ENCODE assay signal across 1 cellular context in the genomic region with DNA sequence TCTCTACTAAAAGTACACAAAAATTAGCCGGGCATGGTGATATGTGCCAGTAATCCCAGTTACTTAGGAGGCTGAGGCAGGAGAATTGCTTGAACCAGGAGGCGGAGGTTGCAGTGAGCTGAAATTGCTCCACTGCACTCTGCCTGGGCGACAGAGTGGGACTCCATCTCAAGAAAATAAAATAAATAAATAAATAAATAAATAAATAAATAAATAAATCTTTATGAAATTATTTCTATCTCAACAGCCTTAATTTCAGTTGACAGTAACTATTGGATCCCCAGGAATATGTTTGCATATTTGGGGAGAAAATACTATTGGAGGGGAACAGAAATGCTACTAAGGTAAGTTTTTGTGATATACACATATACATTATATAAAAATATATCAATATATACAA.
TF ChIP-seq lines count a peak whose summit lies in the region.

No MANE protein-coding gene starts in this region.

TF ChIP-seq in HEK293, 187 proteins besides CTCF, POLR2A, EP300 and RAD21 (continued from another document):
- TF ChIP-seq, protein P1, sequence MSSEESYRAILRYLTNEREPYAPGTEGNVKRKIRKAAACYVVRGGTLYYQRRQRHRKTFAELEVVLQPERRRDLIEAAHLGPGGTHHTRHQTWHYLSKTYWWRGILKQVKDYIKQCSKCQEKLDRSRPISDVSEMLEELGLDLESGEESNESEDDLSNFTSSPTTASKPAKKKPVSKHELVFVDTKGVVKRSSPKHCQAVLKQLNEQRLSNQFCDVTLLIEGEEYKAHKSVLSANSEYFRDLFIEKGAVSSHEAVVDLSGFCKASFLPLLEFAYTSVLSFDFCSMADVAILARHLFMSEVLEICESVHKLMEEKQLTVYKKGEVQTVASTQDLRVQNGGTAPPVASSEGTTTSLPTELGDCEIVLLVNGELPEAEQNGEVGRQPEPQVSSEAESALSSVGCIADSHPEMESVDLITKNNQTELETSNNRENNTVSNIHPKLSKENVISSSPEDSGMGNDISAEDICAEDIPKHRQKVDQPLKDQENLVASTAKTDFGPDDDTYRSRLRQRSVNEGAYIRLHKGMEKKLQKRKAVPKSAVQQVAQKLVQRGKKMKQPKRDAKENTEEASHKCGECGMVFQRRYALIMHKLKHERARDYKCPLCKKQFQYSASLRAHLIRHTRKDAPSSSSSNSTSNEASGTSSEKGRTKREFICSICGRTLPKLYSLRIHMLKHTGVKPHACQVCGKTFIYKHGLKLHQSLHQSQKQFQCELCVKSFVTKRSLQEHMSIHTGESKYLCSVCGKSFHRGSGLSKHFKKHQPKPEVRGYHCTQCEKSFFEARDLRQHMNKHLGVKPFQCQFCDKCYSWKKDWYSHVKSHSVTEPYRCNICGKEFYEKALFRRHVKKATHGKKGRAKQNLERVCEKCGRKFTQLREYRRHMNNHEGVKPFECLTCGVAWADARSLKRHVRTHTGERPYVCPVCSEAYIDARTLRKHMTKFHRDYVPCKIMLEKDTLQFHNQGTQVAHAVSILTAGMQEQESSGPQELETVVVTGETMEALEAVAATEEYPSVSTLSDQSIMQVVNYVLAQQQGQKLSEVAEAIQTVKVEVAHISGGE (tag by site-specific recombination; conservative IDR thresholded peaks at IDR 0.05; ENCODE audit: low read depth), result peak; percentile 71
- TF ChIP-seq ZNF510 (tag by site-specific recombination; IDR thresholded peaks at IDR 0.05; ENCODE audit: insufficient replicate concordance), result no peak
- TF ChIP-seq ZNF624 (tag by site-specific recombination; IDR thresholded peaks at IDR 0.05), result no peak
- TF ChIP-seq, protein P2, sequence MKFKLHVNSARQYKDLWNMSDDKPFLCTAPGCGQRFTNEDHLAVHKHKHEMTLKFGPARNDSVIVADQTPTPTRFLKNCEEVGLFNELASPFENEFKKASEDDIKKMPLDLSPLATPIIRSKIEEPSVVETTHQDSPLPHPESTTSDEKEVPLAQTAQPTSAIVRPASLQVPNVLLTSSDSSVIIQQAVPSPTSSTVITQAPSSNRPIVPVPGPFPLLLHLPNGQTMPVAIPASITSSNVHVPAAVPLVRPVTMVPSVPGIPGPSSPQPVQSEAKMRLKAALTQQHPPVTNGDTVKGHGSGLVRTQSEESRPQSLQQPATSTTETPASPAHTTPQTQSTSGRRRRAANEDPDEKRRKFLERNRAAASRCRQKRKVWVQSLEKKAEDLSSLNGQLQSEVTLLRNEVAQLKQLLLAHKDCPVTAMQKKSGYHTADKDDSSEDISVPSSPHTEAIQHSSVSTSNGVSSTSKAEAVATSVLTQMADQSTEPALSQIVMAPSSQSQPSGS (tag by site-specific recombination; IDR thresholded peaks at IDR 0.05; ENCODE audit: low read depth), result no peak
- 0 out of 2 replicates have a peak, but pooled peaks have one; percentile 10 for TF ChIP-seq ZNF654 (tag by site-specific recombination; IDR thresholded peaks at IDR 0.05; ENCODE audit: low read depth)
- no peak for TF ChIP-seq ZNF76 (tag by site-specific recombination; IDR thresholded peaks at IDR 0.05; ENCODE audit: borderline replicate concordance, low read depth)
- no peak for TF ChIP-seq ZNF223 (tag by site-specific recombination; IDR thresholded peaks at IDR 0.05)
- TF ChIP-seq BCL11B (tag by site-specific recombination; IDR thresholded peaks at IDR 0.05; ENCODE audit: low read depth), result no peak
- TF ChIP-seq ZSCAN30 (tag by site-specific recombination; IDR thresholded peaks at IDR 0.05), result no peak
- no peak for TF ChIP-seq ZNF114 (tag by site-specific recombination; IDR thresholded peaks at IDR 0.05)
- TF ChIP-seq ZNF514 (tag by site-specific recombination; IDR thresholded peaks at IDR 0.05), result no peak
- TF ChIP-seq KLF16 (tag by site-specific recombination; IDR thresholded peaks at IDR 0.05), result no peak
- TF ChIP-seq ZNF140 (tag by site-specific recombination; IDR thresholded peaks at IDR 0.05), result 0 out of 2 replicates have a peak, but pooled peaks have one; percentile 27
- peak; percentile 58 for TF ChIP-seq ZNF623 (tag by site-specific recombination; IDR thresholded peaks at IDR 0.05)
- no peak for TF ChIP-seq ZNF433 (tag by site-specific recombination; IDR thresholded peaks at IDR 0.05; ENCODE audit: low read depth)
